ENCODE assay signal across 1 cellular context in genomic region chr12:132478845-132479244, GRCh38.
TF ChIP-seq lines count a peak whose summit lies in the region.

No MANE protein-coding gene starts in this region.

TF ChIP-seq in H1, 55 proteins besides CTCF, POLR2A, EP300 and RAD21 (continued from another document):
- TF ChIP-seq SIN3A (conservative IDR thresholded peaks at IDR 0.05 in 1 of 2, IDR thresholded peaks at IDR 0.05 in 1 of 2; ENCODE audit: low read depth in 1 of 2, low read length in 2 of 2) (no peak), SIX5 (IDR thresholded peaks at IDR 0.05; ENCODE audit: low read depth, low read length) (no peak), CBX8 (IDR thresholded peaks at IDR 0.05; ENCODE audit: borderline replicate concordance, low read depth, low read length) (no peak)
